15 cellular contexts compared by ENCODE assay signal in the genomic region with DNA sequence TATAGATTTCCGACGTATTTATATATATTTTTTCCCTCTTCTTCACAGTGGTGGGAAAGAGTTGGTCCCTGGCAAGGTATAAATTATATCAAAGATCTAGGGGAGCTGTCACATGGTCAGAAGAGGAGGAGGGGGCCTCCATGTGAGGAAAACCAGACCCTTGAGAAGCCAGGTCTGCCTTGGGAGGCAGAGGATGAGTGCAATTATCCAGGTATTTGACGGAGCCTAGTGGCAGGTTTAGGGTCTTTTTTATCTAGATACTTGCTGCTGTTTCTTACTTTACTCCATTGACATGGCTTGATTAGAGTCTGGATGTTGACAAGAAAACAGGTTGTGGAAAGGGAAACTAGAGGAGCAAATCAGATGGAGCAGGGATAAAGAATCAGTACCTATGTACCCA. TPM values are rescaled to one million over a fixed set of nuclear protein-coding genes. Genes with fewer than 3 reads are reported as not detected.
DNase-seq lines count a peak whose midpoint lies in the region; ATAC-seq and TF ChIP-seq lines count a peak whose summit lies in the region.
"Had no signal": no experiment of that assay in that cellular context is flagged by ENCODE, and none has a peak within 500 bp of the region (broad histone marks: within the 10 kb centered on the region; RNA-seq: fewer than 3 reads in every experiment).

No MANE protein-coding gene starts in this region.

- H3K27ac Mint-ChIP-seq in GM23338 (no peak overlapping the region), natural killer cell (peak overlapping the region; percentile 72 to 86)
- H3K27ac Mint-ChIP-seq in activated naive CD8-positive, alpha-beta T cell treated with anti-CD3 and anti-CD28 coated beads, Interleukin-2, amount 50 U/mL, for 24 hours = peak overlapping the region; percentile 16

- no peak for TF ChIP-seq CTCF in GM23338 (conservative IDR thresholded peaks at IDR 0.05; ENCODE audit: low read depth in 2 of 2)
- no peak for TF ChIP-seq CTCF in natural killer cell (IDR thresholded peaks at IDR 0.05)

- peaks cover 40 to 100% (median 94%) of the 10 kb centered on the region in 10 experiments for H3K4me1 ChIP-seq in BLaER1 treated with 17β-estradiol and CSF1 and Interleukin-3, amounts not matched to agents 10 nM and 100 nM
- H3K4me1 ChIP-seq in GM23338 (ENCODE audit: insufficient read depth) = peaks cover 27% of the 10 kb centered on the region

- H3F3A ChIP-seq in GM23338 (replicated peaks; ENCODE audit: low read depth) = peaks cover 8% of the 10 kb centered on the region

- H3K27me3 ChIP-seq in BLaER1 treated with 17β-estradiol and CSF1 and Interleukin-3, amounts not matched to agents 10 nM and 100 nM = no peaks in the 10 kb centered on the region
- H3K27me3 ChIP-seq in GM23338 (ENCODE audit: insufficient read depth) = no peaks in the 10 kb centered on the region
- H3K27me3 ChIP-seq: body of pancreas, vagina had no signal

- peaks cover 5 to 37% (median 16%) of the 10 kb centered on the region in 11 experiments; a peak in 15 of 22 replicates for H3K36me3 ChIP-seq in BLaER1 treated with 17β-estradiol and CSF1 and Interleukin-3, amounts not matched to agents 10 nM and 100 nM
- H3K36me3 ChIP-seq in GM23338 (ENCODE audit: insufficient read depth) = no peaks in the 10 kb centered on the region
- H3K36me3 ChIP-seq: vagina had no signal

- H3K9me3 Mint-ChIP-seq in GM23338 (no peaks in the 10 kb centered on the region), natural killer cell (no peaks in the 10 kb centered on the region)
- H3K9me3 Mint-ChIP-seq in activated naive CD8-positive, alpha-beta T cell treated with anti-CD3 and anti-CD28 coated beads, Interleukin-2, amount 50 U/mL, for 24 hours = no peaks in the 10 kb centered on the region

- peak overlapping the region in 8 of 11 experiments; percentile 1 to 69 (median 51); a peak in 12 of 22 replicates for H3K27ac ChIP-seq in BLaER1 treated with 17β-estradiol and CSF1 and Interleukin-3, amounts not matched to agents 10 nM and 100 nM
- no peak overlapping the region for H3K27ac ChIP-seq in GM23338 (ENCODE audit: low read depth)
- H3K27ac ChIP-seq: body of pancreas, vagina had no signal

- no peaks in the 10 kb centered on the region for H3K36me3 Mint-ChIP-seq in GM23338 (ENCODE audit: low read depth)
- H3K36me3 Mint-ChIP-seq in activated naive CD8-positive, alpha-beta T cell treated with anti-CD3 and anti-CD28 coated beads, Interleukin-2, amount 50 U/mL, for 24 hours (ENCODE audit: low read depth) = no peaks in the 10 kb centered on the region
- H3K36me3 Mint-ChIP-seq in natural killer cell = no peaks in the 10 kb centered on the region

- no peaks in the 10 kb centered on the region; a peak in 1 of 22 replicates for H4K20me1 ChIP-seq in BLaER1 treated with 17β-estradiol and CSF1 and Interleukin-3, amounts not matched to agents 10 nM and 100 nM
- H4K20me1 ChIP-seq in GM23338 (replicated peaks; ENCODE audit: insufficient read depth) = no peaks in the 10 kb centered on the region

- ATAC-seq in GM23338 = no peak
- ATAC-seq in activated naive CD8-positive, alpha-beta T cell treated with anti-CD3 and anti-CD28 coated beads, Interleukin-2, amount 50 U/mL, for 24 hours = no peak
- ATAC-seq in natural killer cell = no peak
- no peak for ATAC-seq in GM19463 (IDR thresholded peaks at IDR 0.05; ENCODE audit: unreplicated experiment)
- ATAC-seq: body of pancreas had no signal

- H3K4me3 Mint-ChIP-seq in GM23338 (no peak overlapping the region), natural killer cell (peak overlapping the region; percentile 0)
- H3K4me3 Mint-ChIP-seq in activated naive CD8-positive, alpha-beta T cell treated with anti-CD3 and anti-CD28 coated beads, Interleukin-2, amount 50 U/mL, for 24 hours = no peak overlapping the region

- H3K4me3 ChIP-seq in BLaER1 treated with 17β-estradiol and CSF1 and Interleukin-3, amounts not matched to agents 10 nM and 100 nM = peak overlapping the region in 4 of 10 experiments; percentile 11 to 41 (median 34); a peak in 5 of 20 replicates
- no peak overlapping the region for H3K4me3 ChIP-seq in GM23338
- H3K4me3 ChIP-seq: body of pancreas, vagina had no signal

- H3K9me2 ChIP-seq in GM23338 (ENCODE audit: insufficient read depth) = no peaks in the 10 kb centered on the region

- DNase-seq in GM23338 (ENCODE audit: low spot score) (no peak), natural killer cell (no peak), iPS-NIHi11 (ENCODE audit: low spot score) (no peak), NCI-H524 (lab: John Stamatoyannopoulos, UW) (no peak), DMS79 treated with DMSO at 0.1 percent for 48 hours (lab: John Stamatoyannopoulos, UW) (no peak)
- no peak for DNase-seq in activated naive CD8-positive, alpha-beta T cell treated with anti-CD3 and anti-CD28 coated beads, Interleukin-2, amount 50 U/mL, for 24 hours
- DNase-seq: activated CD4-positive, CD25-positive, alpha-beta regulatory T cell; body of pancreas; effector CD4-positive, alpha-beta T cell; NCI-H1105 treated with DMSO at 0.1 percent for 48 hours; retina had no signal

- peak overlapping the region in 9 of 11 experiments; percentile 2 to 58 (median 30); a peak in 12 of 22 replicates for H3K9ac ChIP-seq in BLaER1 treated with 17β-estradiol and CSF1 and Interleukin-3, amounts not matched to agents 10 nM and 100 nM

- peak overlapping the region in 10 of 11 experiments; percentile 22 to 97 (median 80); a peak in 18 of 22 replicates for H3K4me2 ChIP-seq in BLaER1 treated with 17β-estradiol and CSF1 and Interleukin-3, amounts not matched to agents 10 nM and 100 nM
- H3K4me2 ChIP-seq in GM23338 = 0 out of 2 replicates have a peak overlapping the region, but pooled peaks have one; percentile 14

- no peak overlapping the region for H2AFZ ChIP-seq in GM23338

- H3K27me3 Mint-ChIP-seq in GM23338 (ENCODE audit: insufficient read depth, low read depth, poor library complexity) (peaks cover 4% of the 10 kb centered on the region), natural killer cell (ENCODE audit: low read depth in 2 of 2) (no peaks in the 10 kb centered on the region)
- no peaks in the 10 kb centered on the region for H3K27me3 Mint-ChIP-seq in activated naive CD8-positive, alpha-beta T cell treated with anti-CD3 and anti-CD28 coated beads, Interleukin-2, amount 50 U/mL, for 24 hours

- H3K4me1 Mint-ChIP-seq in GM23338 (peaks cover 26% of the 10 kb centered on the region), natural killer cell (peaks cover 33 to 49% of the 10 kb centered on the region in 2 donors)
- peaks cover 47% of the 10 kb centered on the region for H3K4me1 Mint-ChIP-seq in activated naive CD8-positive, alpha-beta T cell treated with anti-CD3 and anti-CD28 coated beads, Interleukin-2, amount 50 U/mL, for 24 hours

- intact Hi-C loops in natural killer cell (cut with micrococcal nuclease) = no loop called here

- H3K9me3 ChIP-seq in BLaER1 treated with 17β-estradiol and CSF1 and Interleukin-3, amounts not matched to agents 10 nM and 100 nM (replicated peaks in 1 of 11) = no peaks in the 10 kb centered on the region
- H3K9me3 ChIP-seq: body of pancreas, vagina had no signal

- H3K79me2 ChIP-seq in GM23338 (replicated peaks; ENCODE audit: insufficient read depth) = peaks cover 17% of the 10 kb centered on the region

TF ChIP-seq in GM23338, 12 proteins besides CTCF, POLR2A, EP300 and RAD21:
- TF ChIP-seq STAT1 (IDR thresholded peaks at IDR 0.05; ENCODE audit: unreplicated experiment) (no peak), POLR2AphosphoS5 (IDR thresholded peaks at IDR 0.05; ENCODE audit: low read depth) (no peak), ZNF114 (CRISPR knock-in tag; IDR thresholded peaks at IDR 0.05) (no peak)

RNA-seq across cellular contexts. Expression of gene COPZ1, which starts 5.5 kb away (rescaled TPM):
- 72.5 and 91.2 TPM in 2 replicates for total RNA-seq in GM23338 (2014; rRNA removed; shearing (Covaris generic))
- polyA plus RNA-seq in GM23338 (2016; fragmentation: Nextera tagmentation; extraction: Ambion mirVana) = 72.7 and 79.9 TPM in 2 replicates
- total RNA-seq in natural killer cell = 10 to 100 TPM; 66.3 to 83.6 (median 79.7) TPM

RNA-seq across cellular contexts. Expression of gene NFE2, which starts 29.6 kb away (rescaled TPM):
- 0.27 and 1.3 TPM in 2 replicates for total RNA-seq in GM23338 (2014; rRNA removed; shearing (Covaris generic))
- polyA plus RNA-seq in GM23338 (2016; fragmentation: Nextera tagmentation; extraction: Ambion mirVana) = 1.8 and 3.0 TPM in 2 replicates
- total RNA-seq in natural killer cell = 10 to 100 TPM in 1 of 3 donors, 1 to 10 TPM in 2; 2.0 to 15.4 (median 2.0) TPM
- total RNA-seq: vagina had no signal

RNA-seq across cellular contexts. Expression of gene GPR84, which starts 33.8 kb away (rescaled TPM):
- total RNA-seq in GM23338 (2014; rRNA removed; shearing (Covaris generic)) = not detected in 2 replicates
- not detected in 2 replicates for polyA plus RNA-seq in GM23338 (2016; fragmentation: Nextera tagmentation; extraction: Ambion mirVana)
- 1 to 10 TPM in 1 of 3 donors, under 1 TPM in 2; 0.45 to 4.9 (median 0.59) TPM for total RNA-seq in natural killer cell
- total RNA-seq: body of pancreas, vagina had no signal
- polyA plus RNA-seq: BJ had no signal

RNA-seq across cellular contexts. Expression of gene HNRNPA1, which starts 49.9 kb away (rescaled TPM):
- total RNA-seq in GM23338 (2014; rRNA removed; shearing (Covaris generic)) = 1,104 and 1,281 TPM in 2 replicates
- 2,363 and 2,576 TPM in 2 replicates for polyA plus RNA-seq in GM23338 (2016; fragmentation: Nextera tagmentation; extraction: Ambion mirVana)
- total RNA-seq in natural killer cell = 1,000 to 10,000 TPM; 1,172 to 1,525 (median 1,292) TPM

RNA-seq across cellular contexts. Expression of gene CBX5, which starts 50.5 kb away (rescaled TPM):
- total RNA-seq in GM23338 (2014; rRNA removed; shearing (Covaris generic)) = 193 and 212 TPM in 2 replicates
- 152 and 175 TPM in 2 replicates for polyA plus RNA-seq in GM23338 (2016; fragmentation: Nextera tagmentation; extraction: Ambion mirVana)
- 10 to 100 TPM; 30.8 to 42.3 (median 36.5) TPM for total RNA-seq in natural killer cell
